Comparison of ENCODE assay signal across 8 cellular contexts in genomic region chr2:152336103-152336853, GRCh38. TPM values are rescaled to one million over a fixed set of nuclear protein-coding genes. Genes with fewer than 3 reads are reported as not detected.
DNase-seq lines count a peak whose midpoint lies in the region; ATAC-seq, FAIRE-seq and TF ChIP-seq lines count a peak whose summit lies in the region.

No MANE protein-coding gene starts in this region.

- ATAC-seq in GM21786 (IDR thresholded peaks at IDR 0.05; ENCODE audit: unreplicated experiment), result no peak
- ATAC-seq in GM18858 (IDR thresholded peaks at IDR 0.05; ENCODE audit: unreplicated experiment), result no peak

- H3K4me2 ChIP-seq in osteoblast (ENCODE audit: insufficient read depth, low read length), result peak overlapping the region; percentile 99

- H3K4me3 ChIP-seq in AG04450 (ENCODE audit: low read depth, low read length), result peak overlapping the region; percentile 88
- peak overlapping the region; percentile 57 for H3K4me3 ChIP-seq in cardiac muscle cell
- peak overlapping the region; percentile 88 for H3K4me3 ChIP-seq in osteoblast (ENCODE audit: insufficient read depth, low read length)

- peak; percentile 76 for FAIRE-seq in GM12892 (lab: Jason Lieb, UNC)
- FAIRE-seq in HTR-8/SVneo (lab: Jason Lieb, UNC), result no peak

- peaks cover 9% of the 10 kb centered on the region for H3K36me3 Mint-ChIP-seq in activated T-helper 2 cell treated with anti-CD3 and anti-CD28 coated beads, Interferon-gamma antibody, Interleukin-2, Interleukin-4, amounts not matched to agents 10 μg/mL and 5 μg/mL and 100 μg/mL, durations not matched to agents 14 hours and 24 hours and 36 hours (ENCODE audit: low read depth)

- intact Hi-C loops in activated T-helper 2 cell treated with anti-CD3 and anti-CD28 coated beads, Interferon-gamma antibody, Interleukin-2, Interleukin-4, amounts not matched to agents 10 μg/mL and 5 μg/mL and 100 μg/mL, durations not matched to agents 14 hours and 24 hours and 36 hours (cut with micrococcal nuclease), result loop anchor here (5.0 to 10.0 kb wide), 3 partner anchors 189 to 236 kb away; no protein-coding TSS in a partner anchor

- no peaks in the 10 kb centered on the region for H3K36me3 ChIP-seq in cardiac muscle cell
- H3K36me3 ChIP-seq in osteoblast (ENCODE audit: insufficient read depth, low read length), result no peaks in the 10 kb centered on the region

- TF ChIP-seq CTCF in AG04450 (IDR thresholded peaks at IDR 0.05; ENCODE audit: low read depth, low read length) (no peak), cardiac muscle cell (IDR thresholded peaks at IDR 0.05; ENCODE audit: low read depth, low read length) (no peak), osteoblast (IDR thresholded peaks at IDR 0.05; ENCODE audit: extremely low read depth, low read depth, low read length) (no peak)

- peaks cover 3% of the 10 kb centered on the region for H4K20me1 ChIP-seq in osteoblast (ENCODE audit: insufficient read depth, low read length)

- DNase-seq in AG04450 (ENCODE audit: low read depth, low spot score) (no peak), GM12892 (ENCODE audit: insufficient read length) (peak; percentile 22), HTR-8/SVneo (ENCODE audit: insufficient read length, low spot score) (peak; percentile 37), cardiac muscle cell (ENCODE audit: low read depth in 1 of 2, low spot score in 1 of 2) (peak; percentile 49 to 57), osteoblast (ENCODE audit: insufficient read length, low spot score, missing footprints) (peak; percentile 94)
- no peak for DNase-seq in activated T-helper 2 cell treated with anti-CD3 and anti-CD28 coated beads, Interferon-gamma antibody, Interleukin-2, Interleukin-4, amounts not matched to agents 10 μg/mL and 5 μg/mL and 100 μg/mL, durations not matched to agents 14 hours and 24 hours and 36 hours (ENCODE audit: low spot score)

- H3K27ac ChIP-seq in AG04450 (ENCODE audit: low read depth, low read length), result peak overlapping the region; percentile 57
- H3K27ac ChIP-seq in cardiac muscle cell, result no peak overlapping the region
- peak overlapping the region; percentile 59 for H3K27ac ChIP-seq in osteoblast (ENCODE audit: low read depth, low read length)

- CTCF ChIA-PET in AG04450 (lab: Charles Lee), result interaction anchor here (0.7 to 3.4 kb wide), 4 partner anchors 160 to 299 kb away, joined by 3 to 19 read pairs (median 8); partner anchors contain the start of gene STAM2

- peak overlapping the region; percentile 96 for H2AFZ ChIP-seq in osteoblast (ENCODE audit: low read length)

- peaks cover 57% of the 10 kb centered on the region for H3K79me2 ChIP-seq in osteoblast (ENCODE audit: insufficient read depth, low read length)

- no peaks in the 10 kb centered on the region for H3K27me3 ChIP-seq in AG04450 (ENCODE audit: control insufficient read depth, insufficient read depth, low read length)
- no peaks in the 10 kb centered on the region for H3K27me3 ChIP-seq in cardiac muscle cell
- no peaks in the 10 kb centered on the region for H3K27me3 ChIP-seq in osteoblast (ENCODE audit: insufficient read depth, low read length)

- POLR2A ChIA-PET in AG04450 (lab: Yijun Ruan, JAX), result interaction anchor here (0.7 to 0.9 kb wide), 2 partner anchors 18 to 127 kb away, joined by 3 to 4 read pairs; no protein-coding TSS in a partner anchor

- no peaks in the 10 kb centered on the region; the same call in 1 of the 2 replicates for H3K9me3 ChIP-seq in AG04450 (ENCODE audit: control insufficient read depth, insufficient read depth, low read length)
- no peaks in the 10 kb centered on the region for H3K9me3 ChIP-seq in cardiac muscle cell (ENCODE audit: low read depth)
- no peaks in the 10 kb centered on the region for H3K9me3 ChIP-seq in osteoblast (ENCODE audit: low read depth, low read length)

- H3K27me3 Mint-ChIP-seq in activated T-helper 2 cell treated with anti-CD3 and anti-CD28 coated beads, Interferon-gamma antibody, Interleukin-2, Interleukin-4, amounts not matched to agents 10 μg/mL and 5 μg/mL and 100 μg/mL, durations not matched to agents 14 hours and 24 hours and 36 hours (ENCODE audit: low read depth), result peaks cover 38% of the 10 kb centered on the region

- no peaks in the 10 kb centered on the region for H3K9me3 Mint-ChIP-seq in activated T-helper 2 cell treated with anti-CD3 and anti-CD28 coated beads, Interferon-gamma antibody, Interleukin-2, Interleukin-4, amounts not matched to agents 10 μg/mL and 5 μg/mL and 100 μg/mL, durations not matched to agents 14 hours and 24 hours and 36 hours

- no peaks in the 10 kb centered on the region for H3K4me1 ChIP-seq in cardiac muscle cell (ENCODE audit: low read depth)
- peaks cover 13% of the 10 kb centered on the region for H3K4me1 ChIP-seq in osteoblast (ENCODE audit: insufficient read depth, low read length)

- no peak for TF ChIP-seq POLR2A in GM12892 (IDR thresholded peaks at IDR 0.05; ENCODE audit: low read depth, low read length)

- peak overlapping the region; percentile 90 for H3K4me3 Mint-ChIP-seq in activated T-helper 2 cell treated with anti-CD3 and anti-CD28 coated beads, Interferon-gamma antibody, Interleukin-2, Interleukin-4, amounts not matched to agents 10 μg/mL and 5 μg/mL and 100 μg/mL, durations not matched to agents 14 hours and 24 hours and 36 hours (ENCODE audit: low read depth)

- H3K4me1 Mint-ChIP-seq in activated T-helper 2 cell treated with anti-CD3 and anti-CD28 coated beads, Interferon-gamma antibody, Interleukin-2, Interleukin-4, amounts not matched to agents 10 μg/mL and 5 μg/mL and 100 μg/mL, durations not matched to agents 14 hours and 24 hours and 36 hours (ENCODE audit: low read depth), result peaks cover 17% of the 10 kb centered on the region

- peak overlapping the region; percentile 76 for H3K27ac Mint-ChIP-seq in activated T-helper 2 cell treated with anti-CD3 and anti-CD28 coated beads, Interferon-gamma antibody, Interleukin-2, Interleukin-4, amounts not matched to agents 10 μg/mL and 5 μg/mL and 100 μg/mL, durations not matched to agents 14 hours and 24 hours and 36 hours

RNA-seq across cellular contexts. Expression of gene FMNL2, which starts 1.3 kb away (rescaled TPM):
- polyA plus RNA-seq in AG04450 (2011; rRNA removed) (16.2 and 22.0 TPM in 2 replicates), cardiac muscle cell (5.1 and 6.6 TPM in 2 replicates)
- polyA minus RNA-seq in AG04450 (2011; rRNA and poly(A)+ RNA removed), result 8.3 and 14.9 TPM in 2 replicates
- 7.3 TPM for polyA plus RNA-seq in GM12892 (2012; ENCODE audit: missing spikeins)
- total RNA-seq in activated T-helper 2 cell treated with anti-CD3 and anti-CD28 coated beads, Interferon-gamma antibody, Interleukin-2, Interleukin-4, amounts not matched to agents 10 μg/mL and 5 μg/mL and 100 μg/mL, durations not matched to agents 14 hours and 24 hours and 36 hours, result 14.0 and 14.3 TPM in 2 replicates
- total RNA-seq in cardiac muscle cell (8.6 and 11.7 TPM in 2 replicates), osteoblast (24.2 and 26.2 TPM in 2 replicates)

Comparison
In these comparisons a context has a peak if more than half of its experiments do, and no peak if none do; other contexts are left out.
1. DNase-seq: peak in GM12892 (single experiment), HTR-8/SVneo (single experiment), cardiac muscle cell (2 of 2) and osteoblast (single experiment); none in AG04450 (single experiment) and activated T-helper 2 cell treated with anti-CD3 and anti-CD28 coated beads, Interferon-gamma antibody, Interleukin-2, Interleukin-4, amounts not matched to agents 10 μg/mL and 5 μg/mL and 100 μg/mL, durations not matched to agents 14 hours and 24 hours and 36 hours (single experiment).
2. Peak in every context shown above with its lines, with median percentiles within 50 percentile points of each other: H3K4me3 ChIP-seq.